In the genomic region with DNA sequence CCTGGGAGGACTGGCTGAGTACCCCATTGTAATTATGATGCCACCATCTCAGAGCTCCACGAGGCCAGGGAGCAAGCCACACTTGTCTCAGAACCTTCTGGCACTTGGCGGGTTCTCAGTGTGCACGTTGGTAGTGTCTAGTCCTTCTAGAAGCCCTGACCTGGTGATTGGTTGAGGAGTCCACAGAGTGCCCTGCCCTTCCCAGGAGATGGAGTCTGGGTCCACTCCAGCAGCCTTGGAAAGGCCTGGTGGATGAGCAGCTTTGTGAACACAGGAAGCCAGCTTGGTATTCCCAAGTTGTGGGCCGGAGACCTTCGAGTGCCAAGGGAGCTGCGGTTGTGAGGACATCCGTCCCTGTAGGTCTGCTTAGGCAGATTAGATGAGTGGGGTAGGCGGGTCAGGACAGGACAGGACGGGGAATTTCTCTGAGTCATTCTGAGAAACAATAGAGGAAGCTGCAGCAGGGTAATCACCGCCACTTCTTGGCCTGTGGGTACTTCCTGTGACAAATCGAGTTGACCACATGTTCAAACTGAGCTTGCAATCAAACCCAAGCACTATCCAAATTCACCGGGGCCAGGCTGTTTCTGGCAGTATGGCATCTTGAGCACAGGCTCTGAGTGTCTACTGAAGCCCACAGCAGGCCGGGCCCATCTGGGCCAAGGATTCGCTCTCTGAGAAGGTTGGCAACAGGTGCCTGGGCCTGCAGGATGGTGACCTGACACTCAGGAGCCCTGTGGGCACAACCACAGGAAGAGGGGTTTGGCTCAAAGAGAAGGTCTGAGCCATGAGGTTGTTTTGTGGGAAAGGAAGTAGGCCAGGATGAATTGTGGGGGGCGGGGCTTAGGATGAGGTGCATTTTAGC, we compare ENCODE assay signal across 9 cellular contexts.
DNase-seq lines count a peak whose midpoint lies in the region; ATAC-seq and TF ChIP-seq lines count a peak whose summit lies in the region.
"Had no signal": no experiment of that assay in that cellular context is flagged by ENCODE, and none has a peak within 500 bp of the region (broad histone marks: within the 10 kb centered on the region; RNA-seq: fewer than 3 reads in every experiment).

No MANE protein-coding gene starts in this region.

- TF ChIP-seq CTCF in foreskin keratinocyte (conservative IDR thresholded peaks at IDR 0.05), result no peak

- peaks cover 39% of the 10 kb centered on the region for H3K4me1 Mint-ChIP-seq in activated T-cell treated with anti-CD3 and anti-CD28 coated beads, Interleukin-2, amount 50 U/mL, for 4 hours (ENCODE audit: low read depth)

- peaks cover 18% of the 10 kb centered on the region for H3K36me3 Mint-ChIP-seq in activated T-cell treated with anti-CD3 and anti-CD28 coated beads, Interleukin-2, amount 50 U/mL, for 4 hours (ENCODE audit: insufficient read depth)

- H3K4me3 Mint-ChIP-seq in activated T-cell treated with anti-CD3 and anti-CD28 coated beads, Interleukin-2, amount 50 U/mL, for 4 hours, result no peak overlapping the region

- peaks cover 20% of the 10 kb centered on the region for H3K4me1 ChIP-seq in foreskin keratinocyte
- H3K4me1 ChIP-seq: parathyroid adenoma had no signal

- DNase-seq in NCI-H2196 treated with DMSO at 0.1 percent for 48 hours (lab: John Stamatoyannopoulos, UW; ENCODE audit: unreplicated experiment), result peak; percentile 20
- DNase-seq in NCI-H2196 (lab: John Stamatoyannopoulos, UW; ENCODE audit: unreplicated experiment), result no peak
- DNase-seq in OCI-M2 (lab: John Stamatoyannopoulos, UW; ENCODE audit: unreplicated experiment), result peak; percentile 86
- DNase-seq in activated T-cell treated with anti-CD3 and anti-CD28 coated beads, Interleukin-2, amount 50 U/mL, for 4 hours, result peak; percentile 45
- peak; percentile 96 to 98 for DNase-seq in foreskin keratinocyte
- no peak for DNase-seq in sciatic nerve (ENCODE audit: low spot score)
- no peak for DNase-seq in cortex of kidney (lab: John Stamatoyannopoulos, UW)

- ATAC-seq in HG03039 (IDR thresholded peaks at IDR 0.05; ENCODE audit: unreplicated experiment) (peak; percentile 89), foreskin keratinocyte (peak; percentile 94), sciatic nerve (peak; percentile 84)
- ATAC-seq in activated T-cell treated with anti-CD3 and anti-CD28 coated beads, Interleukin-2, amount 50 U/mL, for 4 hours, result peak; percentile 90 to 91

- no peaks in the 10 kb centered on the region for H3K27me3 Mint-ChIP-seq in activated T-cell treated with anti-CD3 and anti-CD28 coated beads, Interleukin-2, amount 50 U/mL, for 4 hours (ENCODE audit: low read depth)

- intact Hi-C loops in sciatic nerve (cut with DNase I), result no loop called here

- peaks cover 4% of the 10 kb centered on the region for H3K9me3 Mint-ChIP-seq in activated T-cell treated with anti-CD3 and anti-CD28 coated beads, Interleukin-2, amount 50 U/mL, for 4 hours

- no peaks in the 10 kb centered on the region for H3K27me3 ChIP-seq in foreskin keratinocyte

- peak overlapping the region; percentile 51 for H3K27ac ChIP-seq in foreskin keratinocyte
- H3K27ac ChIP-seq: parathyroid adenoma had no signal

Comparison
In these comparisons a context has a peak if more than half of its experiments do, and no peak if none do; other contexts are left out.
1. DNase-seq: peak in NCI-H2196 treated with DMSO at 0.1 percent for 48 hours (single experiment), OCI-M2 (single experiment), activated T-cell treated with anti-CD3 and anti-CD28 coated beads, Interleukin-2, amount 50 U/mL, for 4 hours (single experiment) and foreskin keratinocyte (2 of 2); none in NCI-H2196 (single experiment), sciatic nerve (single experiment) and cortex of kidney (single experiment).
2. Peak in every context shown above with its lines, with median percentiles within 50 percentile points of each other: ATAC-seq.